Comparison of ENCODE assay signal across 1 cellular context in genomic region chr6:146892613-146893401, GRCh38.
TF ChIP-seq lines count a peak whose summit lies in the region.

No MANE protein-coding gene starts in this region.

TF ChIP-seq in K562, 482 proteins besides CTCF, POLR2A, EP300 and RAD21 (continued from another document and continues in another):
- TF ChIP-seq ZNF609 (CRISPR knock-in tag; IDR thresholded peaks at IDR 0.05; ENCODE audit: borderline replicate concordance), result no peak
- no peak for TF ChIP-seq ZBTB1 (CRISPR knock-in tag; IDR thresholded peaks at IDR 0.05; ENCODE audit: borderline replicate concordance, low read depth)
- TF ChIP-seq, protein P1, sequence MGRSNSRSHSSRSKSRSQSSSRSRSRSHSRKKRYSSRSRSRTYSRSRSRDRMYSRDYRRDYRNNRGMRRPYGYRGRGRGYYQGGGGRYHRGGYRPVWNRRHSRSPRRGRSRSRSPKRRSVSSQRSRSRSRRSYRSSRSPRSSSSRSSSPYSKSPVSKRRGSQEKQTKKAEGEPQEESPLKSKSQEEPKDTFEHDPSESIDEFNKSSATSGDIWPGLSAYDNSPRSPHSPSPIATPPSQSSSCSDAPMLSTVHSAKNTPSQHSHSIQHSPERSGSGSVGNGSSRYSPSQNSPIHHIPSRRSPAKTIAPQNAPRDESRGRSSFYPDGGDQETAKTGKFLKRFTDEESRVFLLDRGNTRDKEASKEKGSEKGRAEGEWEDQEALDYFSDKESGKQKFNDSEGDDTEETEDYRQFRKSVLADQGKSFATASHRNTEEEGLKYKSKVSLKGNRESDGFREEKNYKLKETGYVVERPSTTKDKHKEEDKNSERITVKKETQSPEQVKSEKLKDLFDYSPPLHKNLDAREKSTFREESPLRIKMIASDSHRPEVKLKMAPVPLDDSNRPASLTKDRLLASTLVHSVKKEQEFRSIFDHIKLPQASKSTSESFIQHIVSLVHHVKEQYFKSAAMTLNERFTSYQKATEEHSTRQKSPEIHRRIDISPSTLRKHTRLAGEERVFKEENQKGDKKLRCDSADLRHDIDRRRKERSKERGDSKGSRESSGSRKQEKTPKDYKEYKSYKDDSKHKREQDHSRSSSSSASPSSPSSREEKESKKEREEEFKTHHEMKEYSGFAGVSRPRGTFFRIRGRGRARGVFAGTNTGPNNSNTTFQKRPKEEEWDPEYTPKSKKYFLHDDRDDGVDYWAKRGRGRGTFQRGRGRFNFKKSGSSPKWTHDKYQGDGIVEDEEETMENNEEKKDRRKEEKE (IDR thresholded peaks at IDR 0.05; ENCODE audit: borderline replicate concordance in 1 of 2, control insufficient read depth in 1 of 2, low read depth in 2 of 2, low read length in 1 of 2), result no peak
- no peak for TF ChIP-seq RBM15 (IDR thresholded peaks at IDR 0.05; ENCODE audit: insufficient read depth, low read length)
- TF ChIP-seq, protein P2, sequence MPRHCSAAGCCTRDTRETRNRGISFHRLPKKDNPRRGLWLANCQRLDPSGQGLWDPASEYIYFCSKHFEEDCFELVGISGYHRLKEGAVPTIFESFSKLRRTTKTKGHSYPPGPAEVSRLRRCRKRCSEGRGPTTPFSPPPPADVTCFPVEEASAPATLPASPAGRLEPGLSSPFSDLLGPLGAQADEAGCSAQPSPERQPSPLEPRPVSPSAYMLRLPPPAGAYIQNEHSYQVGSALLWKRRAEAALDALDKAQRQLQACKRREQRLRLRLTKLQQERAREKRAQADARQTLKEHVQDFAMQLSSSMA (CRISPR knock-in tag; IDR thresholded peaks at IDR 0.05), result peak; percentile 89
- no peak for TF ChIP-seq CHD2 (IDR thresholded peaks at IDR 0.05; ENCODE audit: low read depth, low read length)
- TF ChIP-seq TBP (optimal IDR thresholded peaks at IDR 0.05; ENCODE audit: low read depth, low read length), result peak; percentile 31
- TF ChIP-seq CBX8 (IDR thresholded peaks at IDR 0.05; ENCODE audit: borderline replicate concordance, extremely low read depth, low read depth, low read length, poor library complexity, severe bottlenecking), result no peak
- TF ChIP-seq, protein P3, sequence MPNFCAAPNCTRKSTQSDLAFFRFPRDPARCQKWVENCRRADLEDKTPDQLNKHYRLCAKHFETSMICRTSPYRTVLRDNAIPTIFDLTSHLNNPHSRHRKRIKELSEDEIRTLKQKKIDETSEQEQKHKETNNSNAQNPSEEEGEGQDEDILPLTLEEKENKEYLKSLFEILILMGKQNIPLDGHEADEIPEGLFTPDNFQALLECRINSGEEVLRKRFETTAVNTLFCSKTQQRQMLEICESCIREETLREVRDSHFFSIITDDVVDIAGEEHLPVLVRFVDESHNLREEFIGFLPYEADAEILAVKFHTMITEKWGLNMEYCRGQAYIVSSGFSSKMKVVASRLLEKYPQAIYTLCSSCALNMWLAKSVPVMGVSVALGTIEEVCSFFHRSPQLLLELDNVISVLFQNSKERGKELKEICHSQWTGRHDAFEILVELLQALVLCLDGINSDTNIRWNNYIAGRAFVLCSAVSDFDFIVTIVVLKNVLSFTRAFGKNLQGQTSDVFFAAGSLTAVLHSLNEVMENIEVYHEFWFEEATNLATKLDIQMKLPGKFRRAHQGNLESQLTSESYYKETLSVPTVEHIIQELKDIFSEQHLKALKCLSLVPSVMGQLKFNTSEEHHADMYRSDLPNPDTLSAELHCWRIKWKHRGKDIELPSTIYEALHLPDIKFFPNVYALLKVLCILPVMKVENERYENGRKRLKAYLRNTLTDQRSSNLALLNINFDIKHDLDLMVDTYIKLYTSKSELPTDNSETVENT (CRISPR knock-in tag; IDR thresholded peaks at IDR 0.05), result no peak
- TF ChIP-seq, protein P4, sequence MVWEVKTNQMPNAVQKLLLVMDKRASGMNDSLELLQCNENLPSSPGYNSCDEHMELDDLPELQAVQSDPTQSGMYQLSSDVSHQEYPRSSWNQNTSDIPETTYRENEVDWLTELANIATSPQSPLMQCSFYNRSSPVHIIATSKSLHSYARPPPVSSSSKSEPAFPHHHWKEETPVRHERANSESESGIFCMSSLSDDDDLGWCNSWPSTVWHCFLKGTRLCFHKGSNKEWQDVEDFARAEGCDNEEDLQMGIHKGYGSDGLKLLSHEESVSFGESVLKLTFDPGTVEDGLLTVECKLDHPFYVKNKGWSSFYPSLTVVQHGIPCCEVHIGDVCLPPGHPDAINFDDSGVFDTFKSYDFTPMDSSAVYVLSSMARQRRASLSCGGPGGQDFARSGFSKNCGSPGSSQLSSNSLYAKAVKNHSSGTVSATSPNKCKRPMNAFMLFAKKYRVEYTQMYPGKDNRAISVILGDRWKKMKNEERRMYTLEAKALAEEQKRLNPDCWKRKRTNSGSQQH (CRISPR knock-in tag; IDR thresholded peaks at IDR 0.05), result peak; percentile 21; the same call in 1 of the 2 replicates
- peak; percentile 79; the same call in 1 of the 2 replicates for TF ChIP-seq ZBTB26 (CRISPR knock-in tag; IDR thresholded peaks at IDR 0.05)
- TF ChIP-seq ADNP (tag; IDR thresholded peaks at IDR 0.05), result peak; percentile 72
- TF ChIP-seq DIDO1 (tag; IDR thresholded peaks at IDR 0.05; ENCODE audit: low read depth), result 0 out of 2 replicates have a peak, but pooled peaks have one; percentile 18
- no peak; the same call in 1 of the 2 replicates for TF ChIP-seq ZNF324 (CRISPR knock-in tag; IDR thresholded peaks at IDR 0.05)
- no peak for TF ChIP-seq HCFC1 (IDR thresholded peaks at IDR 0.05; ENCODE audit: low read depth, low read length)
- TF ChIP-seq GATA2 (CRISPR knock-in tag; IDR thresholded peaks at IDR 0.05), result peak; percentile 94
- peak; percentile 27; the same call in 1 of the 2 replicates for TF ChIP-seq CBFA2T3 (IDR thresholded peaks at IDR 0.05)
- 0 out of 2 replicates have a peak, but pooled peaks have one; percentile 16 for TF ChIP-seq ZBTB40 (IDR thresholded peaks at IDR 0.05)
- TF ChIP-seq ZBTB40 (CRISPR knock-in tag; IDR thresholded peaks at IDR 0.05), result no peak
- peak; percentile 79 for TF ChIP-seq PATZ1 (CRISPR knock-in tag; IDR thresholded peaks at IDR 0.05; ENCODE audit: borderline replicate concordance)
- peak; percentile 57; the same call in 1 of the 2 replicates for TF ChIP-seq THRAP3 (IDR thresholded peaks at IDR 0.05; ENCODE audit: borderline replicate concordance)
- TF ChIP-seq, protein P5, sequence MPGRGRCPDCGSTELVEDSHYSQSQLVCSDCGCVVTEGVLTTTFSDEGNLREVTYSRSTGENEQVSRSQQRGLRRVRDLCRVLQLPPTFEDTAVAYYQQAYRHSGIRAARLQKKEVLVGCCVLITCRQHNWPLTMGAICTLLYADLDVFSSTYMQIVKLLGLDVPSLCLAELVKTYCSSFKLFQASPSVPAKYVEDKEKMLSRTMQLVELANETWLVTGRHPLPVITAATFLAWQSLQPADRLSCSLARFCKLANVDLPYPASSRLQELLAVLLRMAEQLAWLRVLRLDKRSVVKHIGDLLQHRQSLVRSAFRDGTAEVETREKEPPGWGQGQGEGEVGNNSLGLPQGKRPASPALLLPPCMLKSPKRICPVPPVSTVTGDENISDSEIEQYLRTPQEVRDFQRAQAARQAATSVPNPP (IDR thresholded peaks at IDR 0.05; ENCODE audit: borderline replicate concordance, insufficient read depth, insufficient read length), result no peak
- no peak for TF ChIP-seq ILF3 (IDR thresholded peaks at IDR 0.05; ENCODE audit: borderline replicate concordance)
